In genomic region chr13:79226938-79227337, GRCh38 we compare ENCODE assay signal across 11 cellular contexts.
A peak's percentile ranks its signal among the peaks of the same experiment; 100 is the strongest.
DNase-seq lines count a peak whose midpoint lies in the region; ATAC-seq and TF ChIP-seq lines count a peak whose summit lies in the region.
"Had no signal": no experiment of that assay in that cellular context is flagged by ENCODE, and none has a peak within 500 bp of the region (broad histone marks: within the 10 kb centered on the region; RNA-seq: fewer than 3 reads in every experiment).

No MANE protein-coding gene starts in this region.

- no peak overlapping the region for H3K4me3 ChIP-seq in coronary artery

- no peaks in the 10 kb centered on the region for H3K27me3 ChIP-seq in foreskin keratinocyte

- ATAC-seq in GM18858 (IDR thresholded peaks at IDR 0.05; ENCODE audit: unreplicated experiment) (peak; percentile 11), GM21528 (IDR thresholded peaks at IDR 0.05; ENCODE audit: low FRiP score, unreplicated experiment) (peak; percentile 40), HG03095 (IDR thresholded peaks at IDR 0.05; ENCODE audit: unreplicated experiment) (peak; percentile 17), foreskin keratinocyte (no peak)
- ATAC-seq: CD8-positive, alpha-beta T cell had no signal

- H3K9me3 Mint-ChIP-seq in dendritic cell treated with granulocyte-macrophage colony-stimulating factor and Interleukin-4, amounts not matched to agents 40 ng/mL and 50 ng/mL, for 4 days: peaks cover 10% of the 10 kb centered on the region
- H3K9me3 Mint-ChIP-seq: CD8-positive, alpha-beta T cell had no signal

- no peaks in the 10 kb centered on the region for H3K36me3 Mint-ChIP-seq in dendritic cell treated with granulocyte-macrophage colony-stimulating factor and Interleukin-4, amounts not matched to agents 40 ng/mL and 50 ng/mL, for 4 days (ENCODE audit: low read depth)
- H3K36me3 Mint-ChIP-seq: CD8-positive, alpha-beta T cell; naive B cell had no signal

- H3K27ac ChIP-seq in coronary artery: no peak overlapping the region
- H3K27ac ChIP-seq in foreskin keratinocyte: no peak overlapping the region

- intact Hi-C loops in dendritic cell treated with granulocyte-macrophage colony-stimulating factor and Interleukin-4, amounts not matched to agents 40 ng/mL and 50 ng/mL, for 4 days (cut with micrococcal nuclease): no loop called here

- peaks cover 7% of the 10 kb centered on the region for H3K27me3 Mint-ChIP-seq in dendritic cell treated with granulocyte-macrophage colony-stimulating factor and Interleukin-4, amounts not matched to agents 40 ng/mL and 50 ng/mL, for 4 days

- H3K4me1 Mint-ChIP-seq in dendritic cell treated with granulocyte-macrophage colony-stimulating factor and Interleukin-4, amounts not matched to agents 40 ng/mL and 50 ng/mL, for 4 days (ENCODE audit: low read depth): peaks cover 10% of the 10 kb centered on the region

- H3K27ac Mint-ChIP-seq in dendritic cell treated with granulocyte-macrophage colony-stimulating factor and Interleukin-4, amounts not matched to agents 40 ng/mL and 50 ng/mL, for 4 days: no peak overlapping the region
- H3K27ac Mint-ChIP-seq: CD8-positive, alpha-beta T cell had no signal

- TF ChIP-seq CTCF in coronary artery (IDR thresholded peaks at IDR 0.05) (no peak), foreskin keratinocyte (conservative IDR thresholded peaks at IDR 0.05) (no peak)

- no peaks in the 10 kb centered on the region for H3K4me1 ChIP-seq in foreskin keratinocyte

- DNase-seq in activated naive CD4-positive, alpha-beta T cell treated with Interleukin-2 at 50 U/mL for 16 hours: no peak
- DNase-seq in NCI-H1048 (lab: John Stamatoyannopoulos, UW) (no peak), coronary artery (ENCODE audit: low spot score) (no peak), foreskin keratinocyte (no peak)
- DNase-seq: aorta; CD8-positive, alpha-beta T cell; naive B cell had no signal

- H3K4me3 Mint-ChIP-seq in dendritic cell treated with granulocyte-macrophage colony-stimulating factor and Interleukin-4, amounts not matched to agents 40 ng/mL and 50 ng/mL, for 4 days: peak overlapping the region; percentile 13
- H3K4me3 Mint-ChIP-seq: CD8-positive, alpha-beta T cell; naive B cell had no signal
